ENCODE assay signal across 1 cellular context in the genomic region with DNA sequence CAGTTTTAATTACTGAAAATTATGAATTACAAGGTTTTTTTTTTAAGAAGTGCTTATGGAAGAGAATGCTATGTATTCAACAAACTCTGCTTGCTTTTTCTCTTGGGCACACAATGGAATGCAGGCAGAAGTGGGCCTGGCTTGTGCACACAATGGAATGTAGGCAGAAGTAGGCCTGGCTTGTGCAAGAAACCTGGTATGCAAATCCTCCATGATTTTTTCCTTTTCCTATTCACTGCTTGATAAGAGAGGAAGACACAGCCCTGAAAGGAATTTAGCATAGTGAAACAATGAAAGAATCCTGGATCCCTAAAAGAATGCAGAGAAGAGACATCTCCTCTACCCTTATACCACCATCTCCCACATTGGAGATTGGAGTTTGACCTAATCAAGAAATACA.
TF ChIP-seq lines count a peak whose summit lies in the region.

No MANE protein-coding gene starts in this region.

TF ChIP-seq in WTC11, 78 proteins besides CTCF, POLR2A, EP300 and RAD21 (continued from another document):
- TF ChIP-seq, protein P1, sequence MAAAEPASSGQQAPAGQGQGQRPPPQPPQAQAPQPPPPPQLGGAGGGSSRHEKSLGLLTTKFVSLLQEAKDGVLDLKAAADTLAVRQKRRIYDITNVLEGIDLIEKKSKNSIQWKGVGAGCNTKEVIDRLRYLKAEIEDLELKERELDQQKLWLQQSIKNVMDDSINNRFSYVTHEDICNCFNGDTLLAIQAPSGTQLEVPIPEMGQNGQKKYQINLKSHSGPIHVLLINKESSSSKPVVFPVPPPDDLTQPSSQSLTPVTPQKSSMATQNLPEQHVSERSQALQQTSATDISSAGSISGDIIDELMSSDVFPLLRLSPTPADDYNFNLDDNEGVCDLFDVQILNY (CRISPR knock-in tag; IDR thresholded peaks at IDR 0.05) = no peak
- TF ChIP-seq, protein P2, sequence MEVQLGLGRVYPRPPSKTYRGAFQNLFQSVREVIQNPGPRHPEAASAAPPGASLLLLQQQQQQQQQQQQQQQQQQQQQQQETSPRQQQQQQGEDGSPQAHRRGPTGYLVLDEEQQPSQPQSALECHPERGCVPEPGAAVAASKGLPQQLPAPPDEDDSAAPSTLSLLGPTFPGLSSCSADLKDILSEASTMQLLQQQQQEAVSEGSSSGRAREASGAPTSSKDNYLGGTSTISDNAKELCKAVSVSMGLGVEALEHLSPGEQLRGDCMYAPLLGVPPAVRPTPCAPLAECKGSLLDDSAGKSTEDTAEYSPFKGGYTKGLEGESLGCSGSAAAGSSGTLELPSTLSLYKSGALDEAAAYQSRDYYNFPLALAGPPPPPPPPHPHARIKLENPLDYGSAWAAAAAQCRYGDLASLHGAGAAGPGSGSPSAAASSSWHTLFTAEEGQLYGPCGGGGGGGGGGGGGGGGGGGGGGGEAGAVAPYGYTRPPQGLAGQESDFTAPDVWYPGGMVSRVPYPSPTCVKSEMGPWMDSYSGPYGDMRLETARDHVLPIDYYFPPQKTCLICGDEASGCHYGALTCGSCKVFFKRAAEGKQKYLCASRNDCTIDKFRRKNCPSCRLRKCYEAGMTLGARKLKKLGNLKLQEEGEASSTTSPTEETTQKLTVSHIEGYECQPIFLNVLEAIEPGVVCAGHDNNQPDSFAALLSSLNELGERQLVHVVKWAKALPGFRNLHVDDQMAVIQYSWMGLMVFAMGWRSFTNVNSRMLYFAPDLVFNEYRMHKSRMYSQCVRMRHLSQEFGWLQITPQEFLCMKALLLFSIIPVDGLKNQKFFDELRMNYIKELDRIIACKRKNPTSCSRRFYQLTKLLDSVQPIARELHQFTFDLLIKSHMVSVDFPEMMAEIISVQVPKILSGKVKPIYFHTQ (CRISPR knock-in tag; IDR thresholded peaks at IDR 0.05) = no peak
- TF ChIP-seq, protein P3, sequence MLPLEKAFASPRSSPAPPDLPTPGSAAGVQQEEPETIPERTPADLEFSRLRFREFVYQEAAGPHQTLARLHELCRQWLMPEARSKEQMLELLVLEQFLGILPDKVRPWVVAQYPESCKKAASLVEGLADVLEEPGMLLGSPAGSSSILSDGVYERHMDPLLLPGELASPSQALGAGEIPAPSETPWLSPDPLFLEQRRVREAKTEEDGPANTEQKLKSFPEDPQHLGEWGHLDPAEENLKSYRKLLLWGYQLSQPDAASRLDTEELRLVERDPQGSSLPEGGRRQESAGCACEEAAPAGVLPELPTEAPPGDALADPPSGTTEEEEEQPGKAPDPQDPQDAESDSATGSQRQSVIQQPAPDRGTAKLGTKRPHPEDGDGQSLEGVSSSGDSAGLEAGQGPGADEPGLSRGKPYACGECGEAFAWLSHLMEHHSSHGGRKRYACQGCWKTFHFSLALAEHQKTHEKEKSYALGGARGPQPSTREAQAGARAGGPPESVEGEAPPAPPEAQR (CRISPR knock-in tag; IDR thresholded peaks at IDR 0.05) = no peak
TF ChIP-seq in WTC11: peak in this region for 0.
